11 cellular contexts compared by ENCODE assay signal in genomic region chr1:162349635-162350330, GRCh38. TPM values are rescaled to one million over a fixed set of nuclear protein-coding genes. Genes with fewer than 3 reads are reported as not detected.
DNase-seq lines count a peak whose midpoint lies in the region; ATAC-seq, FAIRE-seq and TF ChIP-seq lines count a peak whose summit lies in the region.
"Had no signal": no experiment of that assay in that cellular context is flagged by ENCODE, and none has a peak within 500 bp of the region (broad histone marks: within the 10 kb centered on the region; RNA-seq: fewer than 3 reads in every experiment).

No MANE protein-coding gene starts in this region.

- no peak for FAIRE-seq in astrocyte (lab: Jason Lieb, UNC)
- FAIRE-seq: G401.6 had no signal

- H3K4me2 ChIP-seq in astrocyte (ENCODE audit: low read length) = peak overlapping the region; percentile 74

- no peaks in the 10 kb centered on the region for H3K36me3 ChIP-seq in CD8-positive, alpha-beta memory T cell (ENCODE audit: insufficient read depth, low read length)
- H3K36me3 ChIP-seq in astrocyte (ENCODE audit: insufficient read depth, low read length) = no peaks in the 10 kb centered on the region

- POLR2A ChIA-PET in CD8-positive, alpha-beta memory T cell (lab: Charles Lee) = no interaction called here
- POLR2A ChIA-PET in GM10248 (lab: Yijun Ruan, JAX) = no interaction called here

- intact Hi-C loops in left colon (cut with DNase I, micrococcal nuclease) = no loop called here

- H3K36me3 Mint-ChIP-seq in CD8-positive, alpha-beta memory T cell = no peaks in the 10 kb centered on the region
- H3K36me3 Mint-ChIP-seq in astrocyte (ENCODE audit: low read depth, unreplicated experiment) = peaks cover 1% of the 10 kb centered on the region

- peak overlapping the region; percentile 32 for H3K9ac ChIP-seq in astrocyte (ENCODE audit: low read length)

- H3K4me1 ChIP-seq in CD8-positive, alpha-beta memory T cell (ENCODE audit: insufficient read depth, low read length) = no peaks in the 10 kb centered on the region
- peaks cover 21% of the 10 kb centered on the region for H3K4me1 ChIP-seq in astrocyte (ENCODE audit: insufficient read depth, low read length)

- H3K4me3 Mint-ChIP-seq in CD8-positive, alpha-beta memory T cell = no peak overlapping the region
- H3K4me3 Mint-ChIP-seq in astrocyte (ENCODE audit: unreplicated experiment) = no peak overlapping the region

- CTCF ChIA-PET in CD8-positive, alpha-beta memory T cell (lab: Charles Lee) = no interaction called here
- CTCF ChIA-PET in GM10248 (lab: Yijun Ruan, JAX) = interaction anchor here (0.7 to 1.0 kb wide), 3 partner anchors 8 to 42 kb away, joined by 3 read pairs; no protein-coding TSS in a partner anchor

- H3K9me3 Mint-ChIP-seq in CD8-positive, alpha-beta memory T cell = no peaks in the 10 kb centered on the region
- H3K9me3 Mint-ChIP-seq in astrocyte (ENCODE audit: unreplicated experiment) = no peaks in the 10 kb centered on the region

- peak overlapping the region; percentile 62 for H2AFZ ChIP-seq in astrocyte (ENCODE audit: low read depth, low read length)

- H3K4me3 ChIP-seq in CD8-positive, alpha-beta memory T cell (ENCODE audit: low read length) = no peak overlapping the region
- H3K4me3 ChIP-seq in astrocyte (ENCODE audit: insufficient read depth, low read depth, low read length) = peak overlapping the region; percentile 24

- H3K27ac ChIP-seq in CD8-positive, alpha-beta memory T cell (ENCODE audit: low read depth, low read length) = peak overlapping the region; percentile 51
- peak overlapping the region; percentile 67 for H3K27ac ChIP-seq in astrocyte (ENCODE audit: low read depth, low read length)
- H3K27ac ChIP-seq: VCaP had no signal

- no peak for TF ChIP-seq CTCF in astrocyte (IDR thresholded peaks at IDR 0.05; ENCODE audit: insufficient read depth, low read depth, low read length)
- TF ChIP-seq CTCF in GM10248 (IDR thresholded peaks at IDR 0.05; ENCODE audit: control extremely low read depth, extremely low read depth, low read depth, missing control alignments) = no peak

- peaks cover 12 to 24% of the 10 kb centered on the region in 2 donors for H3K27me3 Mint-ChIP-seq in CD8-positive, alpha-beta memory T cell
- H3K27me3 Mint-ChIP-seq in astrocyte (ENCODE audit: low read depth, unreplicated experiment) = no peaks in the 10 kb centered on the region

- no peaks in the 10 kb centered on the region for H3K27me3 ChIP-seq in CD8-positive, alpha-beta memory T cell (ENCODE audit: insufficient read depth, low read length, poor library complexity, severe bottlenecking)
- H3K27me3 ChIP-seq in astrocyte (ENCODE audit: insufficient read depth, low read length) = no peaks in the 10 kb centered on the region

- no peaks in the 10 kb centered on the region for H3K9me3 ChIP-seq in CD8-positive, alpha-beta memory T cell (ENCODE audit: low read length)
- no peaks in the 10 kb centered on the region for H3K9me3 ChIP-seq in astrocyte (ENCODE audit: insufficient read depth, low read depth, low read length)

- DNase-seq in CD8-positive, alpha-beta memory T cell = no peak
- DNase-seq in HT1080 (ENCODE audit: low read depth) (peak; percentile 77), astrocyte (ENCODE audit: low read depth) (peak; percentile 93), left colon (no peak), GM10248 (ENCODE audit: extremely low spot score) (no peak), T1000 (lab: John Stamatoyannopoulos, UW) (no peak)
- DNase-seq: NCI-H2171 treated with DMSO at 0.1 percent for 48 hours had no signal

- no peaks in the 10 kb centered on the region for H3K4me1 Mint-ChIP-seq in CD8-positive, alpha-beta memory T cell
- peaks cover 32% of the 10 kb centered on the region for H3K4me1 Mint-ChIP-seq in astrocyte (ENCODE audit: low read depth, unreplicated experiment)

- H3K27ac Mint-ChIP-seq in CD8-positive, alpha-beta memory T cell = no peak overlapping the region
- peak overlapping the region; percentile 93 for H3K27ac Mint-ChIP-seq in astrocyte (ENCODE audit: unreplicated experiment)

- H3K79me2 ChIP-seq in astrocyte (ENCODE audit: insufficient read depth, low read length) = no peaks in the 10 kb centered on the region

- ATAC-seq in left colon (peak; percentile 91), GM18873 (IDR thresholded peaks at IDR 0.05; ENCODE audit: low FRiP score, unreplicated experiment) (no peak), GM18498 (IDR thresholded peaks at IDR 0.05; ENCODE audit: unreplicated experiment) (no peak)

- no peaks in the 10 kb centered on the region for H4K20me1 ChIP-seq in astrocyte (ENCODE audit: insufficient read depth, low read length)

RNA-seq across cellular contexts. Expression of gene SPATA46, which starts 26.9 kb away (rescaled TPM):
- total RNA-seq in CD8-positive, alpha-beta memory T cell = not detected
- polyA plus RNA-seq in CD8-positive, alpha-beta memory T cell = not detected
- not detected in 2 replicates for total RNA-seq in HT1080 (2014; rRNA removed; shearing (Covaris generic))
- not detected in 2 replicates for polyA plus RNA-seq in HT1080 (2015; cell fraction: cytosol; rRNA removed)
- not detected in 2 replicates for polyA plus RNA-seq in HT1080 (2015; cell fraction: nucleus; rRNA removed)
- total RNA-seq in astrocyte = not detected in 2 replicates
- not detected for total RNA-seq in left colon

RNA-seq across cellular contexts. Expression of gene C1orf226, which starts 31.7 kb away (rescaled TPM):
- total RNA-seq in CD8-positive, alpha-beta memory T cell = under 1 TPM in 1 of 2 experiments, not detected in 1; 0.04 TPM
- polyA plus RNA-seq in CD8-positive, alpha-beta memory T cell = not detected
- total RNA-seq in HT1080 (2014; rRNA removed; shearing (Covaris generic)) = 0.84 and 1.3 TPM in 2 replicates
- polyA plus RNA-seq in HT1080 (2015; cell fraction: cytosol; rRNA removed) = 3.4 and 4.1 TPM in 2 replicates
- 9.4 and 13.2 TPM in 2 replicates for polyA plus RNA-seq in HT1080 (2015; cell fraction: nucleus; rRNA removed)
- total RNA-seq in astrocyte (0.73 and 0.89 TPM in 2 replicates), left colon (10 to 100 TPM; 24.2 to 44.1 TPM)

Comparison
In these comparisons a context has a peak if more than half of its experiments do, and no peak if none do; other contexts are left out.
1. DNase-seq: peak in HT1080 (single experiment) and astrocyte (single experiment); none in CD8-positive, alpha-beta memory T cell (0 of 5), left colon (0 of 2), GM10248 (single experiment) and T1000 (single experiment).
2. RNA of gene C1orf226, which starts 31.7 kb away (total RNA-seq): 24.2 to 44.1 TPM in left colon; 0.84 to 1.3 TPM in HT1080, 0.73 to 0.89 TPM in astrocyte and 0.04 TPM in CD8-positive, alpha-beta memory T cell; every median in the first group is over 10 times any median in the second.